8 cellular contexts compared by ENCODE assay signal in the genomic region with DNA sequence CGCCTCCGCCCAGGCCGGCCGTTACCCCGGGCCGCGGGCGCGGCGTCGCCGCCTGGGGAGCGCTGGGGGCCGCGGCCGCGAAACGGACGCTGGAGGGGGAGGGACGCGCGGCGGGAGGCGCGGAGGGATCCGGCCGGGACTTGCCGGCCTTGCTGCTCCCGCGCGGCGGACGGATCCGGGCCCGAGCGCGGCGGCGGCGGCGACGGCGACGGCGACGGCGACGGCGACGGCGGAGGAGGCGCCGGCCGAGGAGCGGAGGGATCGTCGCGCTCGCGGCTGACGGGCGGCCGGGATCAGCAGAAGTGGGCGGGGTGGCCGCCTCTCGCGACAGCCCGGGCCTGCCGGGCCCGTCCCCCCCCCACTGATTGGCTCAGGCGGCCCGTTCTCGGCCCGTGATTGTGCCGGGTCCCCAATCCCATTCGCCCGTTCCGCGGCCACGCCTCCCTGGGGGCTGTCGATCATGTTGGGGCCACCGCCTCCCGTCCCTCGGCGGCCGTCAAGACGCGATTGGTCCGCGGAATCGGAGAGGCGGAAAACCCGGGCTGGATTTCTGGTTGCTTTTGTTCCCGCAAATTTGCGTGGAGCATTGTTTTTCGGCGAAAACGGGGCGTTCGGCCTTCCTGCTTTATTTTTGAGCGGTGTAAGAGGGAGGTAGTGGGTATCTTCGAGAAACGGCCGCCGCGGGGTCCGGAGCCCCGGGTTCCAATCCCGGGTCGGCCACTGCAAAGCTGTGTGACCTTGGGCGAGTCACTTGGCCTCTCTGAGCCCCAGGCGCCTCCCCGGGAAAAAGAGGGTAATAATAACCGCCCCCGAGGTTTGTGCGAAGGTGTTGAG. TPM values are rescaled to one million over a fixed set of nuclear protein-coding genes. Genes with fewer than 3 reads are reported as not detected.
DNase-seq lines count a peak whose midpoint lies in the region; ATAC-seq, FAIRE-seq and TF ChIP-seq lines count a peak whose summit lies in the region.

TSS of gene ZCCHC14 (minus strand) at position 304 of the 834 bp plus-strand sequence. CDS start 786 bp downstream, outside the sequence.

- H3K9me3 ChIP-seq in prostate gland (no peaks in the 10 kb centered on the region), upper lobe of right lung (no peaks in the 10 kb centered on the region)

- intact Hi-C loops in left ventricle myocardium superior (cut with micrococcal nuclease) = no loop called here
- intact Hi-C loops in prostate gland (cut with DNase I) = loop anchor here (10.0 kb wide), 1 partner anchor 178 kb away; the partner anchor contains the start of gene C16orf95
- intact Hi-C loops in upper lobe of right lung (cut with DNase I) = no loop called here

- no peaks in the 10 kb centered on the region for H3K9me3 Mint-ChIP-seq in T-helper 1 cell treated with Interleukin-12 subunit alpha and Interleukin-12 subunit beta and Interleukin-4 antibody, amounts not matched to agents 30 μg/mL and 1 μg/mL, for 36 hours

- H3K4me3 ChIP-seq in prostate gland (peak within 1 kb of the TSS; percentile 47 to 49), upper lobe of right lung (peak within 1 kb of the TSS; percentile 53)

- ATAC-seq in HG02759 (IDR thresholded peaks at IDR 0.05; ENCODE audit: unreplicated experiment) (peak; percentile 88), left ventricle myocardium superior (peak; percentile 99), upper lobe of right lung (peak; percentile 99)

- peaks cover 24% of the 10 kb centered on the region for H3K4me1 Mint-ChIP-seq in T-helper 1 cell treated with Interleukin-12 subunit alpha and Interleukin-12 subunit beta and Interleukin-4 antibody, amounts not matched to agents 30 μg/mL and 1 μg/mL, for 36 hours (ENCODE audit: low read depth)

- WGBS in prostate gland = 1% methylated on average over 60 of the region's 116 CpGs

- H3K27me3 ChIP-seq in prostate gland (replicated peaks; ENCODE audit: insufficient read depth) (no peaks in the 10 kb centered on the region), upper lobe of right lung (no peaks in the 10 kb centered on the region)

- no peaks in the 10 kb centered on the region for H3K36me3 Mint-ChIP-seq in T-helper 1 cell treated with Interleukin-12 subunit alpha and Interleukin-12 subunit beta and Interleukin-4 antibody, amounts not matched to agents 30 μg/mL and 1 μg/mL, for 36 hours (ENCODE audit: low read depth)

- H3K27me3 Mint-ChIP-seq in T-helper 1 cell treated with Interleukin-12 subunit alpha and Interleukin-12 subunit beta and Interleukin-4 antibody, amounts not matched to agents 30 μg/mL and 1 μg/mL, for 36 hours (ENCODE audit: low read depth) = peaks cover 52% of the 10 kb centered on the region

- peak within 1 kb of the TSS; percentile 86 for H3K4me3 Mint-ChIP-seq in T-helper 1 cell treated with Interleukin-12 subunit alpha and Interleukin-12 subunit beta and Interleukin-4 antibody, amounts not matched to agents 30 μg/mL and 1 μg/mL, for 36 hours

- H3K27ac ChIP-seq in prostate gland (peak within 1 kb of the TSS; percentile 8 to 64), upper lobe of right lung (no peak within 1 kb of the TSS)

- TF ChIP-seq CTCF in prostate gland (IDR thresholded peaks at IDR 0.05) = peak in 1 of 4 experiments; percentile 16
- TF ChIP-seq CTCF in upper lobe of right lung (IDR thresholded peaks at IDR 0.05) = no peak

- no peaks in the 10 kb centered on the region for H3K36me3 ChIP-seq in prostate gland
- no peaks in the 10 kb centered on the region for H3K36me3 ChIP-seq in upper lobe of right lung

- H3K4me1 ChIP-seq in prostate gland (replicated peaks) (peaks cover 21% of the 10 kb centered on the region), upper lobe of right lung (peaks cover 25% of the 10 kb centered on the region)

- peak; percentile 89 for FAIRE-seq in GM12891 (lab: Jason Lieb, UNC)

- TF ChIP-seq POLR2A in GM12891 (IDR thresholded peaks at IDR 0.05; ENCODE audit: low read depth, low read length) (no peak), prostate gland (IDR thresholded peaks at IDR 0.05) (peak; percentile 73)

- peak within 1 kb of the TSS; percentile 78 for H3K27ac Mint-ChIP-seq in T-helper 1 cell treated with Interleukin-12 subunit alpha and Interleukin-12 subunit beta and Interleukin-4 antibody, amounts not matched to agents 30 μg/mL and 1 μg/mL, for 36 hours

- DNase-seq in GM12891 (ENCODE audit: insufficient read length, low spot score) (peak; percentile 99), NCI-H1436 treated with DMSO at 0.1 percent for 48 hours (lab: John Stamatoyannopoulos, UW) (peak; percentile 91), anterior cingulate cortex (lab: John Stamatoyannopoulos, UW) (peak; percentile 80 to 99 (median 97)), left ventricle myocardium superior (peak; percentile 100), prostate gland (ENCODE audit: low spot score) (peak; percentile 99), upper lobe of right lung (peak; percentile 100)

TF ChIP-seq in GM12891, 5 proteins besides CTCF, POLR2A, EP300 and RAD21:
- TF ChIP-seq POLR2AphosphoS5 (IDR thresholded peaks at IDR 0.05; ENCODE audit: low read depth, low read length) = no peak
- TF ChIP-seq SPI1 (IDR thresholded peaks at IDR 0.05; ENCODE audit: low read depth, low read length) = no peak
- peak; percentile 1 for TF ChIP-seq PAX5 (IDR thresholded peaks at IDR 0.05; ENCODE audit: insufficient read depth, low read length, severe bottlenecking)
- TF ChIP-seq POU2F2 (IDR thresholded peaks at IDR 0.05; ENCODE audit: low read depth, low read length) = no peak
- 0 out of 2 replicates have a peak, but pooled peaks have one; percentile 23 for TF ChIP-seq TAF1 (IDR thresholded peaks at IDR 0.05; ENCODE audit: low read depth, low read length)

RNA-seq across cellular contexts. Expression of gene ZCCHC14, which starts in this region (rescaled TPM):
- 1.5 TPM for polyA plus RNA-seq in GM12891 (2012; ENCODE audit: low read depth, missing spikeins)
- 16.7 TPM for total RNA-seq in left ventricle myocardium superior
- 10 to 100 TPM; 14.9 to 55.7 TPM for total RNA-seq in prostate gland
- total RNA-seq in upper lobe of right lung = 27.2 TPM
